ENCODE assay signal across 8 cellular contexts in genomic region chr2:206159346-206160123, GRCh38.
DNase-seq lines count a peak whose midpoint lies in the region; ATAC-seq and TF ChIP-seq lines count a peak whose summit lies in the region.

Gene EEF1B2, plus strand, starts transcription at chr2:206159895. Its CDS starts 85 bp downstream, at chr2:206159980.
Gene NDUFS1, minus strand, starts transcription at chr2:206159444. Its CDS starts 5,766 bp downstream, at chr2:206153678.

- DNase-seq in AG09319 (ENCODE audit: extremely low read depth, low read depth) (peak; percentile 94), NCI-H446 treated with DMSO at 0.1 percent for 48 hours (lab: John Stamatoyannopoulos, UW) (peak; percentile 96), cerebellar cortex (ENCODE audit: low spot score) (peak; percentile 99), iris pigment epithelial cell (ENCODE audit: low read depth) (peak; percentile 99)
- DNase-seq in stimulated activated CD4-positive, alpha-beta T cell treated with anti-CD3 and anti-CD28 coated beads, Interleukin-12 subunit alpha, Interleukin-12 subunit beta, amount 100 ng/mL, for 24 hours (ENCODE audit: low read depth in 2 of 2): peak; percentile 93 to 95

- TF ChIP-seq CTCF in AG09319 (IDR thresholded peaks at IDR 0.05; ENCODE audit: low read depth, low read length): no peak

- ATAC-seq in GM19035 (IDR thresholded peaks at IDR 0.05; ENCODE audit: unreplicated experiment) (peak; percentile 91), HG03354 (IDR thresholded peaks at IDR 0.05; ENCODE audit: poor library complexity, severe bottlenecking, unreplicated experiment) (peak; percentile 91)
- peak; percentile 88 to 90 for ATAC-seq in activated CD4-positive, CD25-positive, alpha-beta regulatory T cell treated with anti-CD3 and anti-CD28 coated beads, Interleukin-2, amount 50 U/mL, for 24 hours

Comparison
In these comparisons a context has a peak if more than half of its experiments do, and no peak if none do; other contexts are left out.
1. Peak in every context shown above with its lines: DNase-seq and ATAC-seq.